ENCODE assay signal across 8 cellular contexts in the genomic region with DNA sequence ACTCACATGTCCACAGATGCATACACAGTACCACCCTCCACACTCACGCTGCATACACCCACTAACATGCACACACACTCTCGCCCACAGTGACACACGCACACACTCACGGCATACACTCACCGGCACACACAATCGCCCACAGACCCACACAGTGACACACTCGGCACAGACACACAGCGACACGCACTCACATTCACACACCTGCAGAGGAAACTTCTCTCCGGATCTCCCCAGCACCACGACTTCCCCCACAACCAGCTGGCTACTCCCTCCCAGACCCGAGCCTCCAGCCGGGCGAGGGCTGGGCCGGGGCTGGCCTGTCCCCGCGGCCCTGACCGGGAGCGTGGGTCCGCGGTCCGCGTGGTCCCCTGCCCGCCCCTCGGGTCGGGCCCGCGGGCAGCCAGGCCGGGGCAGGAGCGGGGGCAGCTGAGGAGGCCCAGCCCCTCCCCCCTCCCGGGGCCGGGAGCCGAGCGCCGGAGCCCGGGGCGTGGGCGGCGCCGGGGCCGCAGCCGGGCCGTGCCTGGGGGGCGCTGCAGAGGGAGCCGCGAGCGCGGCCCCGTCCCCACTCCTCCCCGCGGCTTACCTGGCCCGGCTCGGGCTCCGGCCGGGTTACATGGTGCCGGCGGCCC. TPM values are rescaled to one million over a fixed set of nuclear protein-coding genes. Genes with fewer than 3 reads are reported as not detected.
DNase-seq lines count a peak whose midpoint lies in the region; ATAC-seq and TF ChIP-seq lines count a peak whose summit lies in the region.

No MANE protein-coding gene starts in this region.

- H3K4me3 ChIP-seq in lower lobe of right lung (peak overlapping the region; percentile 31), vagina (peak overlapping the region; percentile 28 to 50)

- no peak for TF ChIP-seq POLR2A in vagina (IDR thresholded peaks at IDR 0.05)

- H3K9me3 ChIP-seq in lower lobe of right lung, result no peaks in the 10 kb centered on the region
- H3K9me3 ChIP-seq in vagina, result no peaks in the 10 kb centered on the region

- intact Hi-C loops in lower lobe of right lung (cut with DNase I) (no loop called here), vagina (cut with DNase I) (no loop called here)

- ATAC-seq in lower lobe of right lung (no peak), GM19452 (IDR thresholded peaks at IDR 0.05; ENCODE audit: unreplicated experiment) (no peak), GM21619 (IDR thresholded peaks at IDR 0.05; ENCODE audit: unreplicated experiment) (no peak), HG02970 (IDR thresholded peaks at IDR 0.05; ENCODE audit: low FRiP score, unreplicated experiment) (no peak)

- TF ChIP-seq CTCF in lower lobe of right lung (IDR thresholded peaks at IDR 0.05) (no peak), vagina (IDR thresholded peaks at IDR 0.05) (no peak)

- H3K27ac ChIP-seq in lower lobe of right lung, result no peak overlapping the region
- H3K27ac ChIP-seq in vagina, result no peak overlapping the region

- DNase-seq in stimulated activated CD8-positive, alpha-beta memory T cell treated with anti-CD3 and anti-CD28 coated beads, Interleukin-7, amount 100 ng/mL, for 4 hours (ENCODE audit: low read depth in 2 of 2), result peak; percentile 6 to 8
- no peak for DNase-seq in stimulated activated CD8-positive, alpha-beta memory T cell treated with anti-CD3 and anti-CD28 coated beads, Interleukin-4, amount 100 ng/mL, for 48 hours
- peak; percentile 26 for DNase-seq in activated naive CD4-positive, alpha-beta T cell treated with anti-CD3 and anti-CD28 coated beads, Interleukin-2, amount 50 U/mL, for 16 hours
- DNase-seq in lower lobe of right lung, result no peak
- no peak for DNase-seq in vagina (ENCODE audit: extremely low spot score in 2 of 2)

- no peaks in the 10 kb centered on the region for H3K36me3 ChIP-seq in lower lobe of right lung
- H3K36me3 ChIP-seq in vagina, result no peaks in the 10 kb centered on the region

- H3K4me1 ChIP-seq in lower lobe of right lung (peaks cover 12% of the 10 kb centered on the region), vagina (peaks cover 14% of the 10 kb centered on the region)

- H3K27me3 ChIP-seq in lower lobe of right lung (ENCODE audit: low read depth) (peaks cover 58% of the 10 kb centered on the region), vagina (peaks cover 12% of the 10 kb centered on the region)

RNA-seq across cellular contexts. Expression of a gene that starts 0.5 kb away (rescaled TPM):
- 0.18 TPM for total RNA-seq in lower lobe of right lung
- total RNA-seq in vagina, result not detected

RNA-seq across cellular contexts. Expression of a gene that starts 56.2 kb away (rescaled TPM):
- total RNA-seq in lower lobe of right lung (47.8 TPM), vagina (44.0 TPM)

Comparison
In these comparisons a context has a peak if more than half of its experiments do, and no peak if none do; other contexts are left out.
1. DNase-seq: peak in stimulated activated CD8-positive, alpha-beta memory T cell treated with anti-CD3 and anti-CD28 coated beads, Interleukin-7, amount 100 ng/mL, for 4 hours (2 of 2) and activated naive CD4-positive, alpha-beta T cell treated with anti-CD3 and anti-CD28 coated beads, Interleukin-2, amount 50 U/mL, for 16 hours (single experiment); none in stimulated activated CD8-positive, alpha-beta memory T cell treated with anti-CD3 and anti-CD28 coated beads, Interleukin-4, amount 100 ng/mL, for 48 hours (single experiment), lower lobe of right lung (single experiment) and vagina (0 of 2).